In genomic region chr6:121897337-121897760, GRCh38 we compare ENCODE assay signal across 18 cellular contexts.
DNase-seq lines count a peak whose midpoint lies in the region; ATAC-seq, FAIRE-seq and TF ChIP-seq lines count a peak whose summit lies in the region.
"Had no signal": no experiment of that assay in that cellular context is flagged by ENCODE, and none has a peak within 500 bp of the region (broad histone marks: within the 10 kb centered on the region; RNA-seq: fewer than 3 reads in every experiment).

No MANE protein-coding gene starts in this region.

- H3K27ac ChIP-seq in keratinocyte (ENCODE audit: control insufficient read depth, insufficient read depth, low read length): peak overlapping the region; percentile 61
- H3K27ac ChIP-seq: esophagus muscularis mucosa, SK-N-MC, stomach, vagina had no signal

- peak overlapping the region; percentile 70 for H2AFZ ChIP-seq in keratinocyte (ENCODE audit: control insufficient read depth, low read length)

- peak; percentile 23 for DNase-seq in EL
- peak; percentile 76 for DNase-seq in NCI-H69 (lab: John Stamatoyannopoulos, UW)
- peak; percentile 45 to 49 for DNase-seq in cardiac fibroblast (ENCODE audit: low read depth in 2 of 2)
- peak; percentile 23 for DNase-seq in keratinocyte (ENCODE audit: low read depth, low spot score)
- DNase-seq in NCI-H1694 treated with DMSO at 0.1 percent for 48 hours (lab: John Stamatoyannopoulos, UW): no peak
- no peak for DNase-seq in activated T-cell treated with anti-CD3 and anti-CD28 coated beads, Interleukin-2, amount 50 U/mL, for 48 hours
- DNase-seq in AML-193 (lab: John Stamatoyannopoulos, UW): no peak
- DNase-seq in mucosa of descending colon: no peak
- DNase-seq: activated CD4-positive, alpha-beta memory T cell treated with anti-CD3 and anti-CD28 coated beads for 36 hours; activated naive CD8-positive, alpha-beta T cell treated with anti-CD3 and anti-CD28 coated beads, Interleukin-2, amount 50 U/mL, for 24 hours; cortex of kidney; HCEC 1CT; naive thymus-derived CD4-positive, alpha-beta T cell; stomach had no signal

- H3K4me1 ChIP-seq in keratinocyte (ENCODE audit: control insufficient read depth, extremely low read depth, insufficient read depth, low read length) (peaks cover 28% of the 10 kb centered on the region), mucosa of descending colon (ENCODE audit: low read depth) (no peaks in the 10 kb centered on the region)
- H3K4me1 ChIP-seq: stomach, vagina had no signal

- H3K4me3 ChIP-seq in cardiac fibroblast (replicated peaks in 1 of 2; ENCODE audit: low read depth in 2 of 2, low read length in 2 of 2) (no peak overlapping the region), keratinocyte (ENCODE audit: control insufficient read depth in 2 of 3, extremely low read depth in 1 of 3, insufficient read depth in 2 of 3, low read depth in 1 of 3, low read length in 3 of 3) (peak overlapping the region in 1 of 3 experiments; percentile 23), mucosa of descending colon (no peak overlapping the region)
- H3K4me3 ChIP-seq: esophagus muscularis mucosa, GM12878, SK-N-MC, stomach, vagina had no signal

- no peaks in the 10 kb centered on the region for H3K79me2 ChIP-seq in keratinocyte (ENCODE audit: control insufficient read depth, insufficient read depth, low read length)

- intact Hi-C loops in mucosa of descending colon (cut with DNase I, micrococcal nuclease): no loop called here

- no peak overlapping the region for H3K9ac ChIP-seq in keratinocyte (ENCODE audit: control insufficient read depth, extremely low read depth, insufficient read depth, low read length)

- H3K36me3 ChIP-seq in keratinocyte (ENCODE audit: control insufficient read depth in 2 of 2, extremely low read depth in 1 of 2, insufficient read depth in 2 of 2, low read length in 2 of 2) (no peaks in the 10 kb centered on the region), mucosa of descending colon (ENCODE audit: low read depth) (no peaks in the 10 kb centered on the region)
- H3K36me3 ChIP-seq: esophagus muscularis mucosa, stomach, vagina had no signal

- peak overlapping the region; percentile 28 for H3K4me2 ChIP-seq in keratinocyte (ENCODE audit: control insufficient read depth, extremely low read depth, insufficient read depth, low read depth, low read length)

- H4K20me1 ChIP-seq in keratinocyte (ENCODE audit: control insufficient read depth, extremely low read depth, insufficient read depth, low read length): no peaks in the 10 kb centered on the region

- TF ChIP-seq CTCF in cardiac fibroblast (IDR thresholded peaks at IDR 0.05; ENCODE audit: low read depth, low read length) (no peak), keratinocyte (optimal IDR thresholded peaks at IDR 0.05 in 1 of 3, IDR thresholded peaks at IDR 0.05 in 1 of 3, conservative IDR thresholded peaks at IDR 0.05 in 1 of 3; ENCODE audit: extremely low read depth in 1 of 3, insufficient read depth in 2 of 3, low read length in 3 of 3) (no peak), mucosa of descending colon (IDR thresholded peaks at IDR 0.05) (no peak)

- H3K27me3 ChIP-seq in keratinocyte (ENCODE audit: control insufficient read depth, extremely low read depth, insufficient read depth, low read length): no peaks in the 10 kb centered on the region
- H3K27me3 ChIP-seq: esophagus muscularis mucosa, stomach, vagina had no signal

- no peaks in the 10 kb centered on the region for H3K9me1 ChIP-seq in keratinocyte (ENCODE audit: control insufficient read depth, extremely low read depth, insufficient read depth, low read length)

- H3K9me3 ChIP-seq in keratinocyte (ENCODE audit: control insufficient read depth, low read depth, low read length) (no peaks in the 10 kb centered on the region), mucosa of descending colon (no peaks in the 10 kb centered on the region)
- H3K9me3 ChIP-seq: esophagus muscularis mucosa, stomach, vagina had no signal

- FAIRE-seq in keratinocyte (lab: Jason Lieb, UNC): peak; percentile 79
- FAIRE-seq: GM12878 had no signal

- dilution Hi-C loops in keratinocyte (cut with MboI; ENCODE audit: extremely low pct_ligation_motif_present, low sequenced_read_pairs): no loop called here

- no peak for ATAC-seq in mucosa of descending colon
- ATAC-seq: activated naive CD8-positive, alpha-beta T cell treated with anti-CD3 and anti-CD28 coated beads, Interleukin-2, amount 50 U/mL, for 24 hours; GM12878; naive thymus-derived CD4-positive, alpha-beta T cell had no signal

Comparison
In these comparisons a context has a peak if more than half of its experiments do, and no peak if none do; other contexts are left out.
1. DNase-seq: peak in EL (single experiment), NCI-H69 (single experiment), cardiac fibroblast (2 of 2) and keratinocyte (single experiment); none in NCI-H1694 treated with DMSO at 0.1 percent for 48 hours (single experiment), activated T-cell treated with anti-CD3 and anti-CD28 coated beads, Interleukin-2, amount 50 U/mL, for 48 hours (0 of 2), AML-193 (0 of 2) and mucosa of descending colon (0 of 3).